In genomic region chr20:38165089-38165965, GRCh38 we compare ENCODE assay signal across 8 cellular contexts. TPM values are rescaled to one million over a fixed set of nuclear protein-coding genes. Genes with fewer than 3 reads are reported as not detected.
DNase-seq lines count a peak whose midpoint lies in the region; ATAC-seq and TF ChIP-seq lines count a peak whose summit lies in the region.

Gene TGM2 (minus strand): TSS chr20:38165270. CDS start chr20:38165198, 72 bp downstream.

- no peaks in the 10 kb centered on the region for H3K9me3 ChIP-seq in ovary

- peaks cover 13% of the 10 kb centered on the region for H3K4me1 ChIP-seq in ovary (ENCODE audit: insufficient read depth)

- TF ChIP-seq CTCF in ovary (IDR thresholded peaks at IDR 0.05) = peak; percentile 83 to 84 (median 83)

- ATAC-seq in HG03342 (IDR thresholded peaks at IDR 0.05; ENCODE audit: unreplicated experiment) (peak; percentile 85), HG02870 (IDR thresholded peaks at IDR 0.05; ENCODE audit: unreplicated experiment) (no peak)

- no peak for TF ChIP-seq POLR2A in ovary (IDR thresholded peaks at IDR 0.05)

- peak; percentile 76 for DNase-seq in activated effector memory CD4-positive, alpha-beta T cell treated with anti-CD3 and anti-CD28 coated beads, Interleukin-2, amount 50 U/mL, for 16 hours
- no peak for DNase-seq in activated effector memory CD4-positive, alpha-beta T cell treated with Interleukin-2 at 50 U/mL for 16 hours
- DNase-seq in activated gamma-delta T cell (lab: John Stamatoyannopoulos, UW) (peak; percentile 28), glomerular endothelial cell (ENCODE audit: extremely low read depth, low read depth, low spot score) (no peak), ovary (peak; percentile 70 to 84 (median 71))

- intact Hi-C loops in ovary (cut with DNase I) = loop anchor here in 3 of 4 donors (2.0 to 5.0 kb wide), 7 partner anchors 47 to 157 kb away; no protein-coding TSS in a partner anchor

- peak within 1 kb of the TSS; percentile 40 for H3K4me3 ChIP-seq in ovary

- TF ChIP-seq EP300 in ovary (IDR thresholded peaks at IDR 0.05) = no peak

- H3K27ac ChIP-seq in ovary = peak within 1 kb of the TSS in 1 of 2 donors; percentile 22

- 10 to 14% (median 10%) methylated on average over 30 to 46 of the region's 46 CpGs for WGBS in ovary, 3 donors

- H3K27me3 ChIP-seq in ovary = no peaks in the 10 kb centered on the region

- H3K36me3 ChIP-seq in ovary = no peaks in the 10 kb centered on the region

TF ChIP-seq in PFSK-1, 5 proteins besides CTCF, POLR2A, EP300 and RAD21:
- TF ChIP-seq FOXP2 (optimal IDR thresholded peaks at IDR 0.05; ENCODE audit: borderline replicate concordance, extremely low read depth, extremely low read length, insufficient read depth) = peak; percentile 35
- TF ChIP-seq REST (IDR thresholded peaks at IDR 0.05; ENCODE audit: insufficient read depth in 1 of 2, low read depth in 2 of 2, low read length in 2 of 2) = no peak
- TF ChIP-seq POLR2AphosphoS5 (IDR thresholded peaks at IDR 0.05; ENCODE audit: low read depth, low read length) = no peak

RNA-seq across cellular contexts. Expression of gene TGM2, which starts in this region (rescaled TPM):
- 0.72 TPM for polyA plus RNA-seq in PFSK-1 (2012; ENCODE audit: insufficient read length, low read depth)
- total RNA-seq in glomerular endothelial cell (448 and 670 TPM in 2 replicates), ovary (100 to 1,000 TPM in 3 of 7 donors, 10 to 100 TPM in 4; 15.0 to 320 (median 52.8) TPM)
- polyA plus RNA-seq in ovary = 10 to 100 TPM; 19.8 to 74.6 TPM

Comparison
In these comparisons a context has a peak if more than half of its experiments do, and no peak if none do; other contexts are left out.
1. DNase-seq: peak in activated effector memory CD4-positive, alpha-beta T cell treated with anti-CD3 and anti-CD28 coated beads, Interleukin-2, amount 50 U/mL, for 16 hours (single experiment), activated gamma-delta T cell (single experiment) and ovary (5 of 5); none in activated effector memory CD4-positive, alpha-beta T cell treated with Interleukin-2 at 50 U/mL for 16 hours (single experiment) and glomerular endothelial cell (single experiment).